In genomic region chr18:70182548-70182947, GRCh38 we compare ENCODE assay signal across 15 cellular contexts. TPM values are rescaled to one million over a fixed set of nuclear protein-coding genes. Genes with fewer than 3 reads are reported as not detected.
DNase-seq lines count a peak whose midpoint lies in the region; ATAC-seq, FAIRE-seq and TF ChIP-seq lines count a peak whose summit lies in the region.
"Had no signal": no experiment of that assay in that cellular context is flagged by ENCODE, and none has a peak within 500 bp of the region (broad histone marks: within the 10 kb centered on the region; RNA-seq: fewer than 3 reads in every experiment).

No MANE protein-coding gene starts in this region.

- H3K27me3 Mint-ChIP-seq in immature natural killer cell (ENCODE audit: low read depth in 3 of 3), result no peaks in the 10 kb centered on the region
- H3K27me3 Mint-ChIP-seq: CD4-positive, alpha-beta T cell had no signal

- H2AFZ ChIP-seq in PC-9 (no peak overlapping the region), endothelial cell of umbilical vein (ENCODE audit: low read depth, low read length) (no peak overlapping the region)

- dilution Hi-C loops in endothelial cell of umbilical vein (cut with MboI; ENCODE audit: extremely low pct_ligation_motif_present, low sequenced_read_pairs), result no loop called here

- H3K79me2 ChIP-seq in PC-9 (ENCODE audit: low read depth) (no peaks in the 10 kb centered on the region), endothelial cell of umbilical vein (ENCODE audit: control insufficient read depth, insufficient read depth, low read length) (peaks cover 3% of the 10 kb centered on the region)

- peaks cover 17% of the 10 kb centered on the region for H3K4me1 ChIP-seq in PC-9 (replicated peaks; ENCODE audit: insufficient read depth)
- H3K4me1 ChIP-seq in endothelial cell of umbilical vein (ENCODE audit: control insufficient read depth, extremely low read depth, insufficient read depth, low read length), result peaks cover 19% of the 10 kb centered on the region
- H3K4me1 ChIP-seq: BE2C had no signal

- H3K9ac ChIP-seq in endothelial cell of umbilical vein (replicated peaks; ENCODE audit: extremely low read depth, insufficient read depth, low read length), result peak overlapping the region; percentile 19

- H3K4me3 Mint-ChIP-seq in immature natural killer cell, result no peak overlapping the region
- H3K4me3 Mint-ChIP-seq: CD4-positive, alpha-beta T cell had no signal

- no peaks in the 10 kb centered on the region for H3K9me3 Mint-ChIP-seq in immature natural killer cell
- H3K9me3 Mint-ChIP-seq: CD4-positive, alpha-beta T cell had no signal

- no peaks in the 10 kb centered on the region; the same call in 1 of the 2 replicates for H3F3A ChIP-seq in PC-9 (ENCODE audit: insufficient read depth, low read depth)

- no peak for TF ChIP-seq CTCF in PC-9 (conservative IDR thresholded peaks at IDR 0.05)
- no peak for TF ChIP-seq CTCF in endothelial cell of umbilical vein (IDR thresholded peaks at IDR 0.05; ENCODE audit: extremely low read depth in 1 of 2, insufficient read depth in 1 of 2, low read depth in 1 of 2, low read length in 2 of 2)

- TF ChIP-seq POLR2A in endothelial cell of umbilical vein (IDR thresholded peaks at IDR 0.05; ENCODE audit: low read depth, low read length), result no peak

- H3K27me3 ChIP-seq in PC-9 (ENCODE audit: insufficient read depth, low read depth), result no peaks in the 10 kb centered on the region
- H3K27me3 ChIP-seq in endothelial cell of umbilical vein (ENCODE audit: control insufficient read depth in 2 of 2, insufficient read depth in 2 of 2, low read length in 2 of 2), result no peaks in the 10 kb centered on the region
- H3K27me3 ChIP-seq: BE2C had no signal

- H3K9me3 ChIP-seq in PC-9 (ENCODE audit: insufficient read depth, low read depth) (no peaks in the 10 kb centered on the region), endothelial cell of umbilical vein (replicated peaks; ENCODE audit: control insufficient read depth, insufficient read depth, low read length) (no peaks in the 10 kb centered on the region)
- H3K9me3 ChIP-seq: BE2C had no signal

- intact Hi-C loops in PC-9 (cut with micrococcal nuclease; ENCODE audit: unreplicated experiment) (loop anchor here (5.0 kb wide), 1 partner anchor 250 kb away; no protein-coding TSS in a partner anchor), endothelial cell of umbilical vein (cut with micrococcal nuclease) (no loop called here)

- ATAC-seq in HG03135 (IDR thresholded peaks at IDR 0.05; ENCODE audit: unreplicated experiment), result no peak

- H3K9me2 ChIP-seq in PC-9 (ENCODE audit: insufficient read depth), result no peaks in the 10 kb centered on the region

- H3K36me3 ChIP-seq in PC-9 (ENCODE audit: low read depth) (peaks cover 7% of the 10 kb centered on the region; the same call in 1 of the 2 replicates), endothelial cell of umbilical vein (ENCODE audit: control insufficient read depth in 2 of 2, extremely low read depth in 1 of 2, insufficient read depth in 2 of 2, low read length in 2 of 2) (peaks cover 0 to 2% of the 10 kb centered on the region in 2 experiments)
- H3K36me3 ChIP-seq: BE2C had no signal

- no peaks in the 10 kb centered on the region for H3K9me1 ChIP-seq in endothelial cell of umbilical vein (replicated peaks; ENCODE audit: control insufficient read depth, extremely low read depth, insufficient read depth, low read length)

- FAIRE-seq in endothelial cell of umbilical vein (lab: Jason Lieb, UNC), result no peak

- peaks cover 15 to 31% (median 24%) of the 10 kb centered on the region in 3 donors for H3K36me3 Mint-ChIP-seq in immature natural killer cell

- peak overlapping the region; percentile 62 for H3K27ac ChIP-seq in PC-9
- H3K27ac ChIP-seq in endothelial cell of umbilical vein (ENCODE audit: insufficient read depth, low read depth, low read length), result peak overlapping the region; percentile 42

- DNase-seq in HCEC 1CT, result peak; percentile 62
- no peak for DNase-seq in PC-9
- no peak for DNase-seq in endothelial cell of umbilical vein (ENCODE audit: low read depth, low spot score)
- no peak for DNase-seq in 8988T
- no peak for DNase-seq in activated gamma-delta T cell (lab: John Stamatoyannopoulos, UW)
- DNase-seq in immature natural killer cell, result no peak
- DNase-seq: BE2C; CD4-positive, alpha-beta T cell; GOT3; NCI-H1417 treated with DMSO at 0.1 percent for 48 hours; NCI-H2029; NCI-H2171 treated with DMSO at 0.1 percent for 48 hours; NCI-H774; T-helper 1 cell had no signal

- H4K20me1 ChIP-seq in PC-9 (ENCODE audit: insufficient read depth), result no peaks in the 10 kb centered on the region
- no peaks in the 10 kb centered on the region for H4K20me1 ChIP-seq in endothelial cell of umbilical vein (replicated peaks; ENCODE audit: control insufficient read depth, extremely low read depth, insufficient read depth, low read length)

- H3K27ac Mint-ChIP-seq in immature natural killer cell, result no peak overlapping the region
- H3K27ac Mint-ChIP-seq: CD4-positive, alpha-beta T cell had no signal

- BruUV-seq in PC-9 (replicated peaks; lab: Mats Ljungman, UMichigan) (no TSS peak), endothelial cell of umbilical vein (replicated peaks; lab: Mats Ljungman, UMichigan) (no TSS peak)

- CTCF ChIA-PET in PC-9 (lab: Charles Lee), result no interaction called here
- CTCF ChIA-PET in endothelial cell of umbilical vein (lab: Charles Lee), result interaction anchor here (1.0 to 3.6 kb wide), 2 partner anchors 12 to 252 kb away, joined by 4 to 22 read pairs; no protein-coding TSS in a partner anchor

- H3K4me3 ChIP-seq in PC-9 (no peak overlapping the region), endothelial cell of umbilical vein (replicated peaks in 1 of 3; ENCODE audit: insufficient read depth in 1 of 3, low read depth in 1 of 3, low read length in 3 of 3) (no peak overlapping the region)

- H3K4me1 Mint-ChIP-seq in immature natural killer cell, result peaks cover 0 to 9% of the 10 kb centered on the region in 2 donors

- no peak overlapping the region for H3K4me2 ChIP-seq in PC-9
- peak overlapping the region; percentile 62 for H3K4me2 ChIP-seq in endothelial cell of umbilical vein (ENCODE audit: insufficient read depth, low read length)

- POLR2A ChIA-PET in PC-9 (lab: Charles Lee; ENCODE audit: unreplicated experiment) (no interaction called here), endothelial cell of umbilical vein (lab: Charles Lee) (no interaction called here)

TF ChIP-seq in endothelial cell of umbilical vein, 7 proteins besides CTCF, POLR2A, EP300 and RAD21:
- no peak for TF ChIP-seq FOS (IDR thresholded peaks at IDR 0.05; ENCODE audit: borderline replicate concordance, insufficient read depth, low read length)
- TF ChIP-seq JUN (IDR thresholded peaks at IDR 0.05; ENCODE audit: borderline replicate concordance, insufficient read depth, insufficient read length, low read depth), result no peak
- no peak for TF ChIP-seq MYC (IDR thresholded peaks at IDR 0.05; ENCODE audit: low read depth, low read length)
- no peak for TF ChIP-seq GATA2 (IDR thresholded peaks at IDR 0.05; ENCODE audit: insufficient read depth, insufficient read length, low read depth, low read length)
- TF ChIP-seq POLR2AphosphoS5 (IDR thresholded peaks at IDR 0.05; ENCODE audit: insufficient read depth, low read depth, low read length), result no peak
- TF ChIP-seq MAX (IDR thresholded peaks at IDR 0.05; ENCODE audit: insufficient read depth, insufficient read length), result no peak
- TF ChIP-seq EZH2 (IDR thresholded peaks at IDR 0.05; ENCODE audit: borderline replicate concordance, low read depth, low read length, severe bottlenecking), result no peak

RNA-seq across cellular contexts. Expression of gene RTTN, which starts 22.9 kb away (rescaled TPM):
- total RNA-seq in PC-9 (2021) (14.3 and 16.8 TPM in 2 replicates), endothelial cell of umbilical vein (16.7 and 17.4 TPM in 2 replicates)
- polyA plus RNA-seq in endothelial cell of umbilical vein (2.9 and 3.1 TPM in 2 replicates), immature natural killer cell (1 to 10 TPM; 1.8 to 5.2 (median 2.4) TPM)
- 3.3 and 3.6 TPM in 2 replicates for polyA plus RNA-seq in endothelial cell of umbilical vein (2011; cell fraction: cytosol; rRNA removed)
- polyA plus RNA-seq in endothelial cell of umbilical vein (2011; cell fraction: nucleus; rRNA removed), result 20.7 and 24.0 TPM in 2 replicates
- polyA plus RNA-seq in endothelial cell of umbilical vein (2012), result 3.3 and 6.5 TPM in 2 replicates
- 20.7 and 25.0 TPM in 2 replicates for polyA minus RNA-seq in endothelial cell of umbilical vein
- polyA minus RNA-seq in endothelial cell of umbilical vein (2011; cell fraction: cytosol; rRNA and poly(A)+ RNA removed), result 10.5 TPM
- 81.7 and 144 TPM in 2 replicates for polyA minus RNA-seq in endothelial cell of umbilical vein (2011; cell fraction: nucleus; rRNA and poly(A)+ RNA removed)
